ENCODE assay signal across 1 cellular context in genomic region chrX:56945226-56945625, GRCh38.
TF ChIP-seq lines count a peak whose summit lies in the region.

No MANE protein-coding gene starts in this region.

TF ChIP-seq in HepG2, 621 proteins besides CTCF, POLR2A, EP300 and RAD21 (continued from another document):
- peak; percentile 49 for TF ChIP-seq HNF4A (CRISPR knock-in tag; IDR thresholded peaks at IDR 0.05)
